In genomic region chr5:15682122-15682521, GRCh38 we compare ENCODE assay signal across 20 cellular contexts.
"Had no signal": no experiment of that assay in that cellular context is flagged by ENCODE, and none has a peak within 500 bp of the region (broad histone marks: within the 10 kb centered on the region; RNA-seq: fewer than 3 reads in every experiment).

No MANE protein-coding gene starts in this region.

- DNase-seq: IMR-90, Kasumi-1, MM.1S, NCI-H1092 treated with DMSO at 0.1 percent for 48 hours, NCI-H1436, NCI-H187, NCI-H2029, NCI-H2171, NCI-H226, NCI-H446, NCI-H510A, NCI-H524 treated with DMSO at 0.1 percent for 48 hours, NCI-H69, NCI-H774, Right ventricle myocardium superior, RPMI8226, SIG-M5 had no signal

- H3K27ac ChIP-seq: KMS-11, SJSA1, SK-N-MC had no signal

- H3K9me3 ChIP-seq: SJSA1 had no signal

- H3K36me3 ChIP-seq: SJSA1 had no signal

- H3K4me3 ChIP-seq: SJSA1, SK-N-MC had no signal

- H3K9ac ChIP-seq: KMS-11 had no signal

- H3K4me2 ChIP-seq: KMS-11 had no signal

- H3K27me3 ChIP-seq: SJSA1 had no signal
